ENCODE assay signal across 8 cellular contexts in the genomic region with DNA sequence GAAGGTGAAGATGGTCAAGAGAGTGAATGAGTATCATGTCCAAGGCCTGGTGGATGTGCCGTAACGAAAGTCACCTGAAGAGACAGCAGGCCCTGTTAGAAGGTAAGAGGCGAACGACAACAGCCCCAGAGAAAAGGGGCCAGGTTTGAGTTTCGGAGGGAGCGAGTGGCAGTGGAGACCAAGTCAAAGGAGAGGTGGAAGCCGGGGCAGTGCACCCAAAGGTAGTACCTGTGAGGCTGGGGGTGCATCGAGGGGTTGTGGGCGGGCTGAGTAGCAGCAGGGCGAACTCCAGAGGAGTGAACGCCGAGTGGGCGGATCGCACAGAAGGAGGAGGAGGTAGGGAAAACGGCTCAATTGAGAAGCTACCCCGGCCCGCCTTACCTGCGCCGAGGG. TPM values are rescaled to one million over a fixed set of nuclear protein-coding genes. Genes with fewer than 3 reads are reported as not detected.
DNase-seq lines count a peak whose midpoint lies in the region; ATAC-seq and TF ChIP-seq lines count a peak whose summit lies in the region.

No MANE protein-coding gene starts in this region.

- TF ChIP-seq CTCF in DOHH2 (IDR thresholded peaks at IDR 0.05; ENCODE audit: low read depth, low read length, poor library complexity, severe bottlenecking) (no peak), glutamatergic neuron (IDR thresholded peaks at IDR 0.05; ENCODE audit: partially characterized antibody, unreplicated experiment) (no peak), retinal pigment epithelial cell (conservative IDR thresholded peaks at IDR 0.05; ENCODE audit: low read depth, low read length) (no peak)

- H3K4me3 Mint-ChIP-seq in glutamatergic neuron (ENCODE audit: unreplicated experiment) = peak overlapping the region; percentile 93

- H3K4me1 Mint-ChIP-seq in glutamatergic neuron (ENCODE audit: low read depth, unreplicated experiment) = peaks cover 12% of the 10 kb centered on the region

- peaks cover 10% of the 10 kb centered on the region; the same call in 1 of the 2 replicates for H4K20me1 ChIP-seq in DOHH2 (ENCODE audit: control insufficient read depth, insufficient read depth, low read depth, low read length)

- no peaks in the 10 kb centered on the region for H3F3A ChIP-seq in DOHH2 (ENCODE audit: control insufficient read depth, insufficient read depth)

- peaks cover 35% of the 10 kb centered on the region for H3K4me1 ChIP-seq in DOHH2 (ENCODE audit: control insufficient read depth, low read length)

- no peaks in the 10 kb centered on the region for H3K9me3 ChIP-seq in DOHH2 (ENCODE audit: control insufficient read depth, insufficient read depth, low read length)

- ATAC-seq in GM19463 (IDR thresholded peaks at IDR 0.05; ENCODE audit: unreplicated experiment) (peak; percentile 28), HG03520 (IDR thresholded peaks at IDR 0.05; ENCODE audit: unreplicated experiment) (peak; percentile 30)

- H3K36me3 Mint-ChIP-seq in glutamatergic neuron (ENCODE audit: unreplicated experiment) = no peaks in the 10 kb centered on the region

- H3K4me3 ChIP-seq in DOHH2 (ENCODE audit: low read length) = peak overlapping the region; percentile 83
- H3K4me3 ChIP-seq in retinal pigment epithelial cell (ENCODE audit: low read length) = peak overlapping the region; percentile 87

- no peaks in the 10 kb centered on the region for H3K9me2 ChIP-seq in DOHH2 (replicated peaks; ENCODE audit: control insufficient read depth, low read length)

- peak overlapping the region; percentile 26 for H3K27ac Mint-ChIP-seq in glutamatergic neuron (ENCODE audit: unreplicated experiment)

- peaks cover 86% of the 10 kb centered on the region for H3K36me3 ChIP-seq in DOHH2 (ENCODE audit: control insufficient read depth, low read length)

- peak overlapping the region; percentile 83 for H3K27ac ChIP-seq in DOHH2 (ENCODE audit: low read depth, low read length)

- H3K79me2 ChIP-seq in DOHH2 (ENCODE audit: control insufficient read depth, low read length) = peaks cover 95% of the 10 kb centered on the region

- no peaks in the 10 kb centered on the region for H3K9me3 Mint-ChIP-seq in glutamatergic neuron (ENCODE audit: unreplicated experiment)

- DNase-seq in activated CD4-positive, alpha-beta T cell treated with anti-CD3 and anti-CD28 coated beads, Interleukin-2, amount 50 U/mL, for 4 hours = peak; percentile 72 to 73
- DNase-seq in glutamatergic neuron (no peak), retinal pigment epithelial cell (ENCODE audit: low read depth) (no peak), NCI-H82 treated with DMSO at 0.1 percent for 48 hours (lab: John Stamatoyannopoulos, UW; ENCODE audit: unreplicated experiment) (no peak), NCI-H446 (lab: John Stamatoyannopoulos, UW) (no peak)

- H3K27me3 ChIP-seq in DOHH2 (ENCODE audit: control insufficient read depth, low read length) = no peaks in the 10 kb centered on the region

- H3K4me2 ChIP-seq in DOHH2 (ENCODE audit: low read length) = peak overlapping the region; percentile 73

- H3K27me3 Mint-ChIP-seq in glutamatergic neuron (ENCODE audit: unreplicated experiment) = peaks cover 4% of the 10 kb centered on the region

RNA-seq across cellular contexts. Expression of a gene that starts 0.4 kb away (rescaled TPM):
- total RNA-seq in glutamatergic neuron (ENCODE audit: unreplicated experiment) = 12.7 TPM

RNA-seq across cellular contexts. Expression of a gene that starts 0.8 kb away (rescaled TPM):
- total RNA-seq in glutamatergic neuron (ENCODE audit: unreplicated experiment) = 58.1 TPM

RNA-seq across cellular contexts. Expression of a gene that starts 39.9 kb away (rescaled TPM):
- 1.9 TPM for total RNA-seq in glutamatergic neuron (ENCODE audit: unreplicated experiment)

Comparison
In these comparisons a context has a peak if more than half of its experiments do, and no peak if none do; other contexts are left out.
1. DNase-seq: peak in activated CD4-positive, alpha-beta T cell treated with anti-CD3 and anti-CD28 coated beads, Interleukin-2, amount 50 U/mL, for 4 hours (2 of 2); none in glutamatergic neuron (single experiment), retinal pigment epithelial cell (single experiment), NCI-H82 treated with DMSO at 0.1 percent for 48 hours (single experiment) and NCI-H446 (0 of 2).